ENCODE assay signal across 8 cellular contexts in the genomic region with DNA sequence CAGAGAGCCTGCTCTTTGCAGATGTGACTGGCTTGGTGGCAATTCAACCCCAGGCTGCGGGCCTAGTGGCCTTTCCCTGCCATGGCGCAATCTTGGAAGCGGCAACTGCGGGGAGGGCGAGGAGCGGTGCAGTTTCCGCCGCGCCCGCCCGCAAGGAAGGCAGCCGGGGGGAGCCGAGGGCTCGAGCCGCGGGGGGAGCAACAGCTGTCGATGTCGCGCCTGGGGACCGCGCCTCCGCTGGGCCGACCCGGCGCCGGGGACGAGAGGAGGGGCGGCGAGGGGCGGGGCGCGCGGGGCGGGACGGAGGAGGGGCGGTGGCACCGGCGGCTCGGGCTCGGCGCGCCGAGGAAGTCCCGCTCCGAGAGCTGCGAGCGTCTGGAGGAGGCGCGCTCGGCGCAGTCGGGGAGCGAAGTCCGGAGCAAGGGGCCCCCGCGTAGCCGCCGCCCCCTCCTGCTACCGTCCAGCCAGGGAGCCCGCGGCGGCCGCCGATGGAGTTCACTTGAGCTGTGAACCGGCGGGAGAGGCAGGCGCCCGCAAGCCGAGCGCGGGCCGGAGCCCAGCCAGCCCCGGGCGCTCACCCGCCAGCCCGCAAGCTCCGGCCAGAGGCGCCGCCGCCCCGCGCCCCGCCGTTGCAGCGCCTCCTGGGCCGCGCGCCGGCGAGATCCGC.
A peak's percentile ranks its signal among the peaks of the same experiment; 100 is the strongest.
DNase-seq lines count a peak whose midpoint lies in the region; ATAC-seq and TF ChIP-seq lines count a peak whose summit lies in the region.

No MANE protein-coding gene starts in this region.

- H3K36me3 ChIP-seq in BE2C, result no peaks in the 10 kb centered on the region
- H3K36me3 ChIP-seq in NT2/D1 (ENCODE audit: insufficient read depth, insufficient read length, low read length), result peaks cover 7% of the 10 kb centered on the region

- H3K4me3 ChIP-seq in BE2C (ENCODE audit: low read depth, low read length) (peak overlapping the region; percentile 86), NT2/D1 (ENCODE audit: insufficient read length, low read depth) (peak overlapping the region; percentile 67)

- H3K9ac ChIP-seq in NT2/D1 (ENCODE audit: insufficient read length, low read depth), result peak overlapping the region; percentile 89

- peak; percentile 25; the same call in 1 of the 2 replicates for TF ChIP-seq CTCF in BE2C (IDR thresholded peaks at IDR 0.05; ENCODE audit: low read depth, low read length)

- H3K27ac Mint-ChIP-seq in activated naive CD4-positive, alpha-beta T cell treated with anti-CD3 and anti-CD28 coated beads for 36 hours, result no peak overlapping the region

- no peaks in the 10 kb centered on the region for H3K36me3 Mint-ChIP-seq in activated naive CD4-positive, alpha-beta T cell treated with anti-CD3 and anti-CD28 coated beads for 36 hours (ENCODE audit: low read depth)

- H3K9me3 ChIP-seq in BE2C (no peaks in the 10 kb centered on the region), NT2/D1 (ENCODE audit: insufficient read depth, low read length) (no peaks in the 10 kb centered on the region)

- peak; percentile 76 for DNase-seq in BE2C
- peak; percentile 32 for DNase-seq in GM19238 (ENCODE audit: insufficient read length, low spot score)
- DNase-seq in NT2/D1 (ENCODE audit: low read depth, low spot score), result no peak
- no peak for DNase-seq in activated naive CD4-positive, alpha-beta T cell treated with anti-CD3 and anti-CD28 coated beads for 36 hours
- DNase-seq in Right ventricle myocardium inferior (ENCODE audit: missing footprints), result peak; percentile 87
- peak; percentile 37 for DNase-seq in pons (ENCODE audit: low spot score)

- peaks cover 19% of the 10 kb centered on the region for H3K27me3 ChIP-seq in BE2C
- H3K27me3 ChIP-seq in NT2/D1 (ENCODE audit: insufficient read depth, insufficient read length), result peaks cover 13% of the 10 kb centered on the region

- peaks cover 37% of the 10 kb centered on the region for H3K27me3 Mint-ChIP-seq in activated naive CD4-positive, alpha-beta T cell treated with anti-CD3 and anti-CD28 coated beads for 36 hours (ENCODE audit: low read depth)

- peak overlapping the region; percentile 48 for H3K4me3 Mint-ChIP-seq in activated naive CD4-positive, alpha-beta T cell treated with anti-CD3 and anti-CD28 coated beads for 36 hours

- intact Hi-C loops in activated naive CD4-positive, alpha-beta T cell treated with anti-CD3 and anti-CD28 coated beads for 36 hours (cut with micrococcal nuclease), result loop anchor here (10.0 kb wide), 1 partner anchor 379 kb away; no protein-coding TSS in a partner anchor
- intact Hi-C loops in Right ventricle myocardium inferior (cut with DNase I), result loop anchor here (10.0 kb wide), 2 partner anchors 79 to 529 kb away; no protein-coding TSS in a partner anchor

- CTCF ChIA-PET in activated naive CD4-positive, alpha-beta T cell treated with anti-CD3 and anti-CD28 coated beads for 36 hours (lab: Charles Lee), result no interaction called here

- ATAC-seq in HG03520 (IDR thresholded peaks at IDR 0.05; ENCODE audit: unreplicated experiment) (peak; percentile 56), Right ventricle myocardium inferior (peak; percentile 89), HG03108 (IDR thresholded peaks at IDR 0.05; ENCODE audit: unreplicated experiment) (no peak)

- peaks cover 9% of the 10 kb centered on the region for H3K4me1 Mint-ChIP-seq in activated naive CD4-positive, alpha-beta T cell treated with anti-CD3 and anti-CD28 coated beads for 36 hours (ENCODE audit: low read depth)

- no peaks in the 10 kb centered on the region for H3K4me1 ChIP-seq in BE2C
- peaks cover 3% of the 10 kb centered on the region for H3K4me1 ChIP-seq in NT2/D1 (ENCODE audit: insufficient read depth, insufficient read length)

- no peaks in the 10 kb centered on the region for H3K9me3 Mint-ChIP-seq in activated naive CD4-positive, alpha-beta T cell treated with anti-CD3 and anti-CD28 coated beads for 36 hours

Comparison
In these comparisons a context has a peak if more than half of its experiments do, and no peak if none do; other contexts are left out.
1. DNase-seq: peak in BE2C (single experiment), GM19238 (single experiment), Right ventricle myocardium inferior (single experiment) and pons (single experiment); none in NT2/D1 (single experiment) and activated naive CD4-positive, alpha-beta T cell treated with anti-CD3 and anti-CD28 coated beads for 36 hours (single experiment).